15 cellular contexts compared by ENCODE assay signal in the genomic region with DNA sequence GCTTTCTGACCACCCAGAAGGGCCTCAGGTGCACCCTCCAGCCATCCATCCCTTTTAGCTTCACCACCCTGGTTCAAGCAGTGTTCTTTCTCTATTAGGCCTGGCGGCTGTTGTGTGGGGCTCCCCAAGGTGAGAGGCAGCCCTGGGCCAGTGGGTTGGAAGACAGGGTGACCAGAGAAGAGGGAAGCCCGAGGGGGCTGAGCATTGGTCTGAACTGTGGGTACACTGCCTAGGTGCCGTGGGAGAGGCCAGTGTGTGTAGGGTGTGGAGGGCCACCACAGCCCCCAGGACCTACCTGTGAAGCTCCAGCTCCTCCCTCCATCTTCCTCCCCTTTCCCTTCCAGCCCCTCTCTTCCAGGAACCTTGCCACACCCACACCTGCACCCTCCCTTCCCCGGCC. TPM values are rescaled to one million over a fixed set of nuclear protein-coding genes. Genes with fewer than 3 reads are reported as not detected.
DNase-seq lines count a peak whose midpoint lies in the region; ATAC-seq and TF ChIP-seq lines count a peak whose summit lies in the region.
"Had no signal": no experiment of that assay in that cellular context is flagged by ENCODE, and none has a peak within 500 bp of the region (broad histone marks: within the 10 kb centered on the region; RNA-seq: fewer than 3 reads in every experiment).

No MANE protein-coding gene starts in this region.

- H3K27ac ChIP-seq in right atrium auricular region, result no peak overlapping the region
- no peak overlapping the region for H3K27ac ChIP-seq in neural progenitor cell

- peak overlapping the region; percentile 59 for H3K27ac Mint-ChIP-seq in central memory CD8-positive, alpha-beta T cell (ENCODE audit: low read depth)
- H3K27ac Mint-ChIP-seq in neural progenitor cell, result peak overlapping the region; percentile 33
- H3K27ac Mint-ChIP-seq in stimulated activated naive B cell treated with anti-CD40 and anti-IgM and Interleukin-4, amounts not matched to agents 10 μg/mL and 1 μg/mL and 100 μg/mL, for 72 hours, result peak overlapping the region; percentile 52
- no peak overlapping the region for H3K27ac Mint-ChIP-seq in activated CD8-positive, alpha-beta T cell treated with anti-CD3 and anti-CD28 coated beads for 36 hours
- H3K27ac Mint-ChIP-seq: CD4-positive, CD25-positive, alpha-beta regulatory T cell had no signal

- no peaks in the 10 kb centered on the region for H3K27me3 ChIP-seq in right atrium auricular region
- peaks cover 2% of the 10 kb centered on the region for H3K27me3 ChIP-seq in neural progenitor cell
- H3K27me3 ChIP-seq: BE2C had no signal

- H3K36me3 Mint-ChIP-seq in central memory CD8-positive, alpha-beta T cell (ENCODE audit: insufficient read depth), result peaks cover 1% of the 10 kb centered on the region
- no peaks in the 10 kb centered on the region for H3K36me3 Mint-ChIP-seq in neural progenitor cell
- no peaks in the 10 kb centered on the region for H3K36me3 Mint-ChIP-seq in stimulated activated naive B cell treated with anti-CD40 and anti-IgM and Interleukin-4, amounts not matched to agents 10 μg/mL and 1 μg/mL and 100 μg/mL, for 72 hours
- H3K36me3 Mint-ChIP-seq in activated CD8-positive, alpha-beta T cell treated with anti-CD3 and anti-CD28 coated beads for 36 hours (ENCODE audit: low read depth), result no peaks in the 10 kb centered on the region
- H3K36me3 Mint-ChIP-seq: CD4-positive, CD25-positive, alpha-beta regulatory T cell; CD8-positive, alpha-beta memory T cell had no signal

- intact Hi-C loops in Right ventricle myocardium inferior (cut with DNase I), result no loop called here
- intact Hi-C loops in activated CD8-positive, alpha-beta T cell treated with anti-CD3 and anti-CD28 coated beads for 36 hours (cut with micrococcal nuclease), result no loop called here

- no peaks in the 10 kb centered on the region for H3K9me3 ChIP-seq in right atrium auricular region
- no peaks in the 10 kb centered on the region for H3K9me3 ChIP-seq in neural progenitor cell (ENCODE audit: low read depth)
- H3K9me3 ChIP-seq: BE2C, HAP-1 had no signal

- no peaks in the 10 kb centered on the region for H3F3A ChIP-seq in neural progenitor cell (ENCODE audit: low read depth)

- DNase-seq in Right ventricle myocardium inferior (ENCODE audit: missing footprints), result peak; percentile 60
- no peak for DNase-seq in right atrium auricular region (ENCODE audit: low spot score)
- no peak for DNase-seq in central memory CD8-positive, alpha-beta T cell (ENCODE audit: low spot score in 2 of 2)
- DNase-seq in neural progenitor cell (ENCODE audit: low spot score), result no peak
- DNase-seq in stimulated activated naive B cell treated with anti-CD40 and anti-IgM and Interleukin-4, amounts not matched to agents 10 μg/mL and 1 μg/mL and 100 μg/mL, for 72 hours, result no peak
- DNase-seq in NCI-H1436 (lab: John Stamatoyannopoulos, UW), result no peak
- DNase-seq in activated CD8-positive, alpha-beta T cell treated with anti-CD3 and anti-CD28 coated beads for 36 hours, result no peak
- no peak for DNase-seq in occipital lobe (lab: John Stamatoyannopoulos, UW)
- DNase-seq: BE2C; C1 segment of cervical spinal cord; CD4-positive, CD25-positive, alpha-beta regulatory T cell; CD8-positive, alpha-beta memory T cell; COR-L47; DMS 273 treated with DMSO at 0.1 percent for 48 hours had no signal

- POLR2A ChIA-PET in activated CD8-positive, alpha-beta T cell treated with anti-CD3 and anti-CD28 coated beads for 36 hours (lab: Charles Lee), result no interaction called here

- no peak overlapping the region for H3K4me3 Mint-ChIP-seq in central memory CD8-positive, alpha-beta T cell
- no peak overlapping the region for H3K4me3 Mint-ChIP-seq in neural progenitor cell
- H3K4me3 Mint-ChIP-seq in stimulated activated naive B cell treated with anti-CD40 and anti-IgM and Interleukin-4, amounts not matched to agents 10 μg/mL and 1 μg/mL and 100 μg/mL, for 72 hours, result no peak overlapping the region
- H3K4me3 Mint-ChIP-seq in activated CD8-positive, alpha-beta T cell treated with anti-CD3 and anti-CD28 coated beads for 36 hours, result no peak overlapping the region
- H3K4me3 Mint-ChIP-seq: CD8-positive, alpha-beta memory T cell had no signal

- H3K4me3 ChIP-seq in right atrium auricular region (no peak overlapping the region), neural progenitor cell (no peak overlapping the region)
- H3K4me3 ChIP-seq: HAP-1 had no signal

- no peaks in the 10 kb centered on the region for H3K79me2 ChIP-seq in neural progenitor cell (ENCODE audit: low read depth)

- TF ChIP-seq CTCF in right atrium auricular region (IDR thresholded peaks at IDR 0.05) (no peak), neural progenitor cell (IDR thresholded peaks at IDR 0.05) (no peak)
- no peak for TF ChIP-seq CTCF in activated CD8-positive, alpha-beta T cell treated with anti-CD3 and anti-CD28 coated beads for 36 hours (IDR thresholded peaks at IDR 0.05)

- no peaks in the 10 kb centered on the region for H3K9me3 Mint-ChIP-seq in central memory CD8-positive, alpha-beta T cell
- no peaks in the 10 kb centered on the region for H3K9me3 Mint-ChIP-seq in neural progenitor cell
- no peaks in the 10 kb centered on the region for H3K9me3 Mint-ChIP-seq in stimulated activated naive B cell treated with anti-CD40 and anti-IgM and Interleukin-4, amounts not matched to agents 10 μg/mL and 1 μg/mL and 100 μg/mL, for 72 hours
- no peaks in the 10 kb centered on the region for H3K9me3 Mint-ChIP-seq in activated CD8-positive, alpha-beta T cell treated with anti-CD3 and anti-CD28 coated beads for 36 hours
- H3K9me3 Mint-ChIP-seq: CD4-positive, CD25-positive, alpha-beta regulatory T cell; CD8-positive, alpha-beta memory T cell had no signal

- no peak for ATAC-seq in Right ventricle myocardium inferior
- no peak for ATAC-seq in central memory CD8-positive, alpha-beta T cell (replicated peaks; ENCODE audit: extremely low read depth, poor library complexity, severe bottlenecking)
- no peak for ATAC-seq in stimulated activated naive B cell treated with anti-CD40 and anti-IgM and Interleukin-4, amounts not matched to agents 10 μg/mL and 1 μg/mL and 100 μg/mL, for 72 hours (replicated peaks)
- no peak for ATAC-seq in activated CD8-positive, alpha-beta T cell treated with anti-CD3 and anti-CD28 coated beads for 36 hours

- CTCF ChIA-PET in activated CD8-positive, alpha-beta T cell treated with anti-CD3 and anti-CD28 coated beads for 36 hours (lab: Charles Lee), result interaction anchor here (1.7 to 4.3 kb wide), 5 partner anchors 10 to 330 kb away, joined by 3 to 41 read pairs (median 9); partner anchors contain the start of gene MTPAP

- H3K4me1 ChIP-seq in right atrium auricular region (peaks cover 0 to 4% of the 10 kb centered on the region in 2 donors), neural progenitor cell (no peaks in the 10 kb centered on the region)
- H3K4me1 ChIP-seq: BE2C, HAP-1 had no signal

- H3K36me3 ChIP-seq in right atrium auricular region (no peaks in the 10 kb centered on the region), neural progenitor cell (no peaks in the 10 kb centered on the region)
- H3K36me3 ChIP-seq: BE2C, HAP-1 had no signal

- H3K27me3 Mint-ChIP-seq in central memory CD8-positive, alpha-beta T cell, result peaks cover 15% of the 10 kb centered on the region
- H3K27me3 Mint-ChIP-seq in neural progenitor cell (ENCODE audit: insufficient read depth, low read depth), result peaks cover 9% of the 10 kb centered on the region
- peaks cover 29 to 31% of the 10 kb centered on the region in 2 donors for H3K27me3 Mint-ChIP-seq in stimulated activated naive B cell treated with anti-CD40 and anti-IgM and Interleukin-4, amounts not matched to agents 10 μg/mL and 1 μg/mL and 100 μg/mL, for 72 hours
- peaks cover 1% of the 10 kb centered on the region for H3K27me3 Mint-ChIP-seq in activated CD8-positive, alpha-beta T cell treated with anti-CD3 and anti-CD28 coated beads for 36 hours

- H2AFZ ChIP-seq in neural progenitor cell (replicated peaks), result no peak overlapping the region

- H3K4me2 ChIP-seq in neural progenitor cell, result no peak overlapping the region

- H4K20me1 ChIP-seq in neural progenitor cell (ENCODE audit: low read depth), result no peaks in the 10 kb centered on the region

- H3K9ac ChIP-seq in neural progenitor cell, result no peak overlapping the region

- H3K4me1 Mint-ChIP-seq in central memory CD8-positive, alpha-beta T cell, result peaks cover 6% of the 10 kb centered on the region
- peaks cover 9% of the 10 kb centered on the region for H3K4me1 Mint-ChIP-seq in neural progenitor cell
- peaks cover 6 to 8% of the 10 kb centered on the region in 2 donors for H3K4me1 Mint-ChIP-seq in stimulated activated naive B cell treated with anti-CD40 and anti-IgM and Interleukin-4, amounts not matched to agents 10 μg/mL and 1 μg/mL and 100 μg/mL, for 72 hours
- no peaks in the 10 kb centered on the region for H3K4me1 Mint-ChIP-seq in activated CD8-positive, alpha-beta T cell treated with anti-CD3 and anti-CD28 coated beads for 36 hours (ENCODE audit: low read depth)

RNA-seq across cellular contexts. Expression of gene MTPAP, which starts 9.1 kb away (rescaled TPM):
- total RNA-seq in Right ventricle myocardium inferior, result 24.2 TPM
- 10 to 100 TPM; 14.9 to 18.8 TPM for total RNA-seq in right atrium auricular region
- 24.7 and 48.4 TPM in 2 replicates for total RNA-seq in neural progenitor cell (ENCODE audit: low replicate concordance)
- total RNA-seq in activated CD8-positive, alpha-beta T cell treated with anti-CD3 and anti-CD28 coated beads for 36 hours, result 10 to 100 TPM; 47.4 to 55.0 TPM
- 51.0 TPM for total RNA-seq in occipital lobe
